In genomic region chr3:97111237-97111636, GRCh38 we compare ENCODE assay signal across 28 cellular contexts.
"Had no signal": no experiment of that assay in that cellular context is flagged by ENCODE, and none has a peak within 500 bp of the region (broad histone marks: within the 10 kb centered on the region; RNA-seq: fewer than 3 reads in every experiment).

No MANE protein-coding gene starts in this region.

- H3K27me3 Mint-ChIP-seq: stimulated activated memory B cell treated with anti-CD40 and anti-IgM and Interleukin-4, amounts not matched to agents 10 μg/mL and 1 μg/mL and 100 μg/mL, for 72 hours; stimulated activated naive B cell treated with anti-CD40 and anti-IgM and Interleukin-4, amounts not matched to agents 10 μg/mL and 1 μg/mL and 100 μg/mL, for 72 hours; stimulated activated naive CD8-positive, alpha-beta T cell treated with anti-CD3 and anti-CD28 coated beads, Interleukin-15, amount 100 ng/mL, for 72 hours; stimulated activated naive CD8-positive, alpha-beta T cell treated with anti-CD3 and anti-CD28 coated beads, Interleukin-15, Interleukin-2, amounts not matched to agents 100 ng/mL and 50 ng/mL, for 24 hours; type B pancreatic cell had no signal

- H3K4me3 ChIP-seq: stomach, suprapubic skin, testis, thoracic aorta, thyroid gland, tibial artery, tibial nerve, transverse colon, upper lobe of left lung, upper lobe of right lung, uterus, vagina had no signal

- H3K4me3 Mint-ChIP-seq: stimulated activated effector memory CD8-positive, alpha-beta T cell treated with anti-CD3 and anti-CD28 coated beads, Interleukin-12 subunit alpha, Interleukin-12 subunit beta, amount 100 ng/mL, for 72 hours; stimulated activated memory B cell treated with anti-CD40 and anti-IgM and Interleukin-4, amounts not matched to agents 10 μg/mL and 1 μg/mL and 100 μg/mL, for 72 hours; stimulated activated naive B cell treated with anti-CD40 and anti-IgM and Interleukin-4, amounts not matched to agents 10 μg/mL and 1 μg/mL and 100 μg/mL, for 72 hours; stimulated activated naive CD8-positive, alpha-beta T cell treated with anti-CD3 and anti-CD28 coated beads, Interleukin-15, amount 100 ng/mL, for 72 hours; stimulated activated naive CD8-positive, alpha-beta T cell treated with anti-CD3 and anti-CD28 coated beads, Interleukin-15, Interleukin-2, amounts not matched to agents 100 ng/mL and 50 ng/mL, for 24 hours; type B pancreatic cell had no signal

- H3K4me1 ChIP-seq: stomach, suprapubic skin, testis, thyroid gland, tibial artery, tibial nerve, transverse colon, upper lobe of left lung, upper lobe of right lung, uterus, vagina had no signal

- H3K9me3 ChIP-seq: stomach, suprapubic skin, testis, thoracic aorta, thyroid gland, tibial artery, tibial nerve, transverse colon, upper lobe of left lung, upper lobe of right lung, uterus, vagina had no signal

- DNase-seq: stimulated activated CD4-positive, alpha-beta T cell treated with anti-CD3 and anti-CD28 coated beads, Interleukin-2, amount 100 ng/mL, for 48 hours; stimulated activated CD4-positive, alpha-beta T cell treated with anti-CD3 and anti-CD28 coated beads, Interleukin-4, amount 100 ng/mL, for 1 hour; stimulated activated CD4-positive, alpha-beta T cell treated with anti-CD3 and anti-CD28 coated beads, Interleukin-4, amount 100 ng/mL, for 24 hours; stimulated activated CD4-positive, alpha-beta T cell treated with anti-CD3 and anti-CD28 coated beads, Interleukin-4, amount 100 ng/mL, for 4 hours; stimulated activated CD8-positive, alpha-beta memory T cell treated with anti-CD3 and anti-CD28 coated beads, Interleukin-4, amount 100 ng/mL, for 48 hours; stimulated activated naive B cell treated with anti-CD40 and anti-IgM and Interleukin-4, amounts not matched to agents 10 μg/mL and 1 μg/mL and 100 μg/mL, for 72 hours; stimulated activated naive CD4-positive, alpha-beta T cell; stimulated activated naive CD4-positive, alpha-beta T cell treated with Interleukin-2 at 50 U/mL for 16 hours; stimulated activated naive CD8-positive, alpha-beta T cell treated with anti-CD3 and anti-CD28 coated beads, Interleukin-15, amount 100 ng/mL, for 72 hours; stimulated activated naive CD8-positive, alpha-beta T cell treated with anti-CD3 and anti-CD28 coated beads, Interleukin-15, Interleukin-2, amounts not matched to agents 100 U/mL and 50 U/mL, for 24 hours; stomach; substantia nigra; testis; thyroid gland; tibial artery; transverse colon; trophoblast cell; upper lobe of left lung; upper lobe of right lung; uterus had no signal

- H3K9me3 Mint-ChIP-seq: stimulated activated naive CD8-positive, alpha-beta T cell treated with anti-CD3 and anti-CD28 coated beads, Interleukin-15, amount 100 ng/mL, for 72 hours; type B pancreatic cell had no signal

- H3K27me3 ChIP-seq: stomach, suprapubic skin, testis, thyroid gland, tibial artery, tibial nerve, transverse colon, upper lobe of left lung, upper lobe of right lung, uterus, vagina had no signal

- H3K36me3 Mint-ChIP-seq: stimulated activated effector memory CD8-positive, alpha-beta T cell treated with anti-CD3 and anti-CD28 coated beads, Interleukin-12 subunit alpha, Interleukin-12 subunit beta, amount 100 ng/mL, for 72 hours; stimulated activated memory B cell treated with anti-CD40 and anti-IgM and Interleukin-4, amounts not matched to agents 10 μg/mL and 1 μg/mL and 100 μg/mL, for 72 hours; stimulated activated naive B cell treated with anti-CD40 and anti-IgM and Interleukin-4, amounts not matched to agents 10 μg/mL and 1 μg/mL and 100 μg/mL, for 72 hours; type B pancreatic cell had no signal

- H3K27ac ChIP-seq: stomach, suprapubic skin, testis, thoracic aorta, thyroid gland, tibial artery, tibial nerve, transverse colon, upper lobe of left lung, upper lobe of right lung, uterus, vagina had no signal

- H3K27ac Mint-ChIP-seq: stimulated activated effector memory CD8-positive, alpha-beta T cell treated with anti-CD3 and anti-CD28 coated beads, Interleukin-12 subunit alpha, Interleukin-12 subunit beta, amount 100 ng/mL, for 72 hours; stimulated activated memory B cell treated with anti-CD40 and anti-IgM and Interleukin-4, amounts not matched to agents 10 μg/mL and 1 μg/mL and 100 μg/mL, for 72 hours; stimulated activated naive B cell treated with anti-CD40 and anti-IgM and Interleukin-4, amounts not matched to agents 10 μg/mL and 1 μg/mL and 100 μg/mL, for 72 hours; stimulated activated naive CD8-positive, alpha-beta T cell treated with anti-CD3 and anti-CD28 coated beads, Interleukin-15, amount 100 ng/mL, for 72 hours; stimulated activated naive CD8-positive, alpha-beta T cell treated with anti-CD3 and anti-CD28 coated beads, Interleukin-15, Interleukin-2, amounts not matched to agents 100 ng/mL and 50 ng/mL, for 24 hours; type B pancreatic cell had no signal

- H3K36me3 ChIP-seq: stomach, suprapubic skin, thoracic aorta, thyroid gland, tibial artery, tibial nerve, transverse colon, upper lobe of left lung, upper lobe of right lung, uterus, vagina had no signal

- H3K4me1 Mint-ChIP-seq: stimulated activated effector memory CD8-positive, alpha-beta T cell treated with anti-CD3 and anti-CD28 coated beads, Interleukin-12 subunit alpha, Interleukin-12 subunit beta, amount 100 ng/mL, for 72 hours; stimulated activated memory B cell treated with anti-CD40 and anti-IgM and Interleukin-4, amounts not matched to agents 10 μg/mL and 1 μg/mL and 100 μg/mL, for 72 hours; stimulated activated naive B cell treated with anti-CD40 and anti-IgM and Interleukin-4, amounts not matched to agents 10 μg/mL and 1 μg/mL and 100 μg/mL, for 72 hours; stimulated activated naive CD8-positive, alpha-beta T cell treated with anti-CD3 and anti-CD28 coated beads, Interleukin-15, amount 100 ng/mL, for 72 hours had no signal
